14 cellular contexts compared by ENCODE assay signal in genomic region chr1:16922885-16923431, GRCh38. TPM values are rescaled to one million over a fixed set of nuclear protein-coding genes. Genes with fewer than 3 reads are reported as not detected.
DNase-seq lines count a peak whose midpoint lies in the region; ATAC-seq and TF ChIP-seq lines count a peak whose summit lies in the region.
"Had no signal": no experiment of that assay in that cellular context is flagged by ENCODE, and none has a peak within 500 bp of the region (broad histone marks: within the 10 kb centered on the region; RNA-seq: fewer than 3 reads in every experiment).

No MANE protein-coding gene starts in this region.

- H4K20me1 ChIP-seq in SK-N-SH (ENCODE audit: insufficient read depth) = no peaks in the 10 kb centered on the region
- peaks cover 30% of the 10 kb centered on the region for H4K20me1 ChIP-seq in osteoblast (ENCODE audit: insufficient read depth, low read length)

- H3K4me3 ChIP-seq in SK-N-SH (ENCODE audit: low read depth in 2 of 2, low read length in 1 of 2) (no peak overlapping the region), HUES48 (ENCODE audit: low read depth, low read length) (peak overlapping the region; percentile 64; the same call in 1 of the 2 replicates), osteoblast (ENCODE audit: insufficient read depth, low read length) (no peak overlapping the region), brain microvascular endothelial cell (ENCODE audit: low read depth, low read length) (no peak overlapping the region)
- H3K4me3 ChIP-seq: Peyer's patch, tibial artery had no signal

- H3K4me3 Mint-ChIP-seq in brain = peak overlapping the region in 4 of 5 experiments; percentile 3 to 88 (median 86)

- H3K9me3 Mint-ChIP-seq in brain = no peaks in the 10 kb centered on the region

- POLR2A ChIA-PET in SK-N-SH (lab: Yijun Ruan, JAX) = interaction anchor here (1.2 kb wide), 1 partner anchor 17 kb away, joined by 3 read pairs; no protein-coding TSS in a partner anchor

- H3K36me3 ChIP-seq in SK-N-SH (replicated peaks in 1 of 2; ENCODE audit: control insufficient read depth in 1 of 2, insufficient read depth in 2 of 2, low read length in 1 of 2) = no peaks in the 10 kb centered on the region
- H3K36me3 ChIP-seq in HUES48 (ENCODE audit: control insufficient read depth, insufficient read depth, low read length) = peaks cover 15% of the 10 kb centered on the region
- no peaks in the 10 kb centered on the region for H3K36me3 ChIP-seq in osteoblast (ENCODE audit: insufficient read depth, low read length)
- no peaks in the 10 kb centered on the region for H3K36me3 ChIP-seq in brain microvascular endothelial cell (replicated peaks)
- H3K36me3 ChIP-seq: Peyer's patch had no signal

- DNase-seq in SK-N-SH = peak; percentile 58
- peak; percentile 77 for DNase-seq in osteoblast (ENCODE audit: insufficient read length, low spot score, missing footprints)
- DNase-seq in brain microvascular endothelial cell = no peak
- no peak for DNase-seq in sciatic nerve (ENCODE audit: low spot score)
- DNase-seq: activated CD4-positive, alpha-beta T cell treated with anti-CD3 and anti-CD28 coated beads, Interleukin-2, amount 50 U/mL, for 48 hours; activated effector memory CD4-positive, alpha-beta T cell treated with Interleukin-2 at 50 U/mL for 16 hours; effector CD8-positive, alpha-beta T cell; NCI-H446; tibial artery had no signal

- H3K9ac ChIP-seq in SK-N-SH = no peak overlapping the region
- H3K9ac ChIP-seq in HUES48 (ENCODE audit: low read depth, low read length) = no peak overlapping the region

- no peaks in the 10 kb centered on the region for H3K27me3 ChIP-seq in SK-N-SH (ENCODE audit: insufficient read depth)
- no peaks in the 10 kb centered on the region for H3K27me3 ChIP-seq in HUES48 (ENCODE audit: control insufficient read depth, insufficient read depth, low read length)
- no peaks in the 10 kb centered on the region for H3K27me3 ChIP-seq in osteoblast (ENCODE audit: insufficient read depth, low read length)
- H3K27me3 ChIP-seq in brain microvascular endothelial cell (replicated peaks) = no peaks in the 10 kb centered on the region
- H3K27me3 ChIP-seq: Peyer's patch had no signal

- peaks cover 7% of the 10 kb centered on the region for H3K27me3 Mint-ChIP-seq in brain

- H3K9me3 ChIP-seq in SK-N-SH = no peaks in the 10 kb centered on the region
- no peaks in the 10 kb centered on the region for H3K9me3 ChIP-seq in HUES48 (ENCODE audit: control insufficient read depth, insufficient read depth, low read length)
- no peaks in the 10 kb centered on the region for H3K9me3 ChIP-seq in osteoblast (ENCODE audit: low read depth, low read length)
- H3K9me3 ChIP-seq: Peyer's patch, tibial artery had no signal

- TF ChIP-seq CTCF in SK-N-SH (IDR thresholded peaks at IDR 0.05) (no peak), brain (conservative IDR thresholded peaks at IDR 0.05) (no peak), osteoblast (IDR thresholded peaks at IDR 0.05; ENCODE audit: extremely low read depth, low read depth, low read length) (no peak), brain microvascular endothelial cell (IDR thresholded peaks at IDR 0.05; ENCODE audit: low read depth, low read length, missing control alignments) (no peak)

- TF ChIP-seq RAD21 in SK-N-SH (IDR thresholded peaks at IDR 0.05; ENCODE audit: low read length) = no peak

- H2AFZ ChIP-seq in SK-N-SH (ENCODE audit: low read depth) = no peak overlapping the region
- no peak overlapping the region for H2AFZ ChIP-seq in osteoblast (ENCODE audit: low read length)

- H3K27ac ChIP-seq in SK-N-SH (ENCODE audit: low read depth in 2 of 2, low read length in 1 of 2) (no peak overlapping the region), HUES48 (ENCODE audit: low read depth, low read length) (no peak overlapping the region), osteoblast (ENCODE audit: low read depth, low read length) (no peak overlapping the region), brain microvascular endothelial cell (no peak overlapping the region)
- H3K27ac ChIP-seq: Peyer's patch, tibial artery had no signal

- H3K36me3 Mint-ChIP-seq in brain = no peaks in the 10 kb centered on the region

- H3F3A ChIP-seq in SK-N-SH (replicated peaks; ENCODE audit: insufficient read depth) = no peaks in the 10 kb centered on the region

- no peaks in the 10 kb centered on the region for H3K9me2 ChIP-seq in SK-N-SH

- peaks cover 71% of the 10 kb centered on the region for H3K4me1 Mint-ChIP-seq in brain

- in situ Hi-C loops in brain microvascular endothelial cell (cut with HindIII; ENCODE audit: low pct_ligation_motif_present, low sequenced_read_pairs) = no loop called here

- TF ChIP-seq EP300 in SK-N-SH (IDR thresholded peaks at IDR 0.05; ENCODE audit: borderline replicate concordance in 1 of 2, low read depth in 1 of 2, low read length in 1 of 2) = no peak

- peaks cover 6 to 35% of the 10 kb centered on the region in 2 experiments; a peak in 2 of 4 replicates for H3K4me1 ChIP-seq in SK-N-SH (ENCODE audit: control insufficient read depth in 1 of 2, insufficient read depth in 2 of 2, low read depth in 1 of 2, low read length in 1 of 2)
- peaks cover 14% of the 10 kb centered on the region for H3K4me1 ChIP-seq in HUES48 (ENCODE audit: control insufficient read depth, insufficient read depth, low read length)
- H3K4me1 ChIP-seq in osteoblast (ENCODE audit: insufficient read depth, low read length) = no peaks in the 10 kb centered on the region

- peak overlapping the region in 4 of 5 experiments; percentile 88 to 99 (median 98) for H3K27ac Mint-ChIP-seq in brain

- ATAC-seq in SK-N-SH treated with all-trans-retinoic acid at 6 μM for 48 hours (no peak), GM21381 (IDR thresholded peaks at IDR 0.05; ENCODE audit: unreplicated experiment) (no peak), sciatic nerve (no peak)

- intact Hi-C loops in sciatic nerve (cut with DNase I) = no loop called here

- H3K79me2 ChIP-seq in SK-N-SH (ENCODE audit: insufficient read depth) (no peaks in the 10 kb centered on the region), osteoblast (ENCODE audit: insufficient read depth, low read length) (peaks cover 9% of the 10 kb centered on the region)

- WGBS in SK-N-SH (ENCODE audit: low lambda C conversion rate) = 91% methylated on average over 18 of the region's 18 CpGs

- CTCF ChIA-PET in SK-N-SH (lab: Yijun Ruan, JAX) = interaction anchor here (0.8 to 2.5 kb wide), 4 partner anchors 12 to 302 kb away, joined by 3 to 6 read pairs (median 5); no protein-coding TSS in a partner anchor

- H3K4me2 ChIP-seq in SK-N-SH (no peak overlapping the region), osteoblast (ENCODE audit: insufficient read depth, low read length) (no peak overlapping the region)

TF ChIP-seq in SK-N-SH, 30 proteins besides CTCF, POLR2A, EP300 and RAD21 (continues in another document):
- no peak for TF ChIP-seq ELF1 (IDR thresholded peaks at IDR 0.05)
- TF ChIP-seq SIN3A (IDR thresholded peaks at IDR 0.05; ENCODE audit: borderline replicate concordance, low read depth, low read length) = no peak
- TF ChIP-seq FOSL2 (IDR thresholded peaks at IDR 0.05; ENCODE audit: borderline replicate concordance, low read depth) = no peak
- no peak for TF ChIP-seq TEAD4 (IDR thresholded peaks at IDR 0.05; ENCODE audit: borderline replicate concordance, insufficient read depth)
- TF ChIP-seq MEF2A (IDR thresholded peaks at IDR 0.05; ENCODE audit: borderline replicate concordance, low read depth) = no peak
- TF ChIP-seq NFIC (IDR thresholded peaks at IDR 0.05; ENCODE audit: borderline replicate concordance) = no peak
- no peak for TF ChIP-seq FOXM1 (IDR thresholded peaks at IDR 0.05; ENCODE audit: low read depth)
- no peak for TF ChIP-seq NRF1 (IDR thresholded peaks at IDR 0.05; ENCODE audit: low read depth, low read length)
- no peak for TF ChIP-seq JUND (IDR thresholded peaks at IDR 0.05)
- TF ChIP-seq FOXJ3 (CRISPR knock-in tag; IDR thresholded peaks at IDR 0.05) = no peak

TF ChIP-seq in SK-N-SH treated with all-trans-retinoic acid at 6 μM for 48 hours, 23 proteins besides CTCF, POLR2A, EP300 and RAD21 (continues in another document):
- TF ChIP-seq PPARA (CRISPR knock-in tag; IDR thresholded peaks at IDR 0.05; ENCODE audit: borderline replicate concordance) (no peak), ZNF8 (CRISPR knock-in tag; IDR thresholded peaks at IDR 0.05) (no peak), RARB (CRISPR knock-in tag; IDR thresholded peaks at IDR 0.05) (no peak), SNAI2 (CRISPR knock-in tag; IDR thresholded peaks at IDR 0.05) (no peak), ZNF70 (CRISPR knock-in tag; IDR thresholded peaks at IDR 0.05) (no peak), ZC3H10 (CRISPR knock-in tag; IDR thresholded peaks at IDR 0.05) (no peak), ARNTL (CRISPR knock-in tag; IDR thresholded peaks at IDR 0.05; ENCODE audit: borderline replicate concordance, low read depth) (no peak), CSRNP3 (CRISPR knock-in tag; IDR thresholded peaks at IDR 0.05) (no peak), GLIS3 (CRISPR knock-in tag; IDR thresholded peaks at IDR 0.05) (no peak)

RNA-seq across cellular contexts. Expression of gene CROCC, which starts 1.2 kb away (rescaled TPM):
- 31.9 and 39.1 TPM in 2 replicates for polyA plus RNA-seq in SK-N-SH (2012; rRNA removed)
- polyA plus RNA-seq in SK-N-SH (2012; cell fraction: cytosol; rRNA removed) = 9.8 and 16.8 TPM in 2 replicates
- polyA plus RNA-seq in SK-N-SH (2012; cell fraction: nucleus; rRNA removed) = 204 and 314 TPM in 2 replicates
- 29.1 TPM for polyA plus RNA-seq in brain (ENCODE audit: insufficient read depth, low read depth, low replicate concordance)
- total RNA-seq in osteoblast = 15.0 and 20.3 TPM in 2 replicates
- total RNA-seq in sciatic nerve = 35.7 TPM

RNA-seq across cellular contexts. Expression of gene RNU1-2, which starts 27.2 kb away (rescaled TPM):
- polyA plus RNA-seq in SK-N-SH (2012; rRNA removed) (not detected in 2 replicates), brain (ENCODE audit: insufficient read depth, low read depth, low replicate concordance) (not detected)
- polyA plus RNA-seq in SK-N-SH (2012; cell fraction: cytosol; rRNA removed) = not detected in 2 replicates
- not detected in 2 replicates for polyA plus RNA-seq in SK-N-SH (2012; cell fraction: nucleus; rRNA removed)
- total RNA-seq in osteoblast (under 0.01 TPM in 1 of 2 replicates, not detected in the other), sciatic nerve (13,769 TPM)

RNA-seq across cellular contexts. Expression of gene MFAP2, which starts 57.5 kb away (rescaled TPM):
- 132 and 189 TPM in 2 replicates for polyA plus RNA-seq in SK-N-SH (2012; rRNA removed)
- polyA plus RNA-seq in SK-N-SH (2012; cell fraction: cytosol; rRNA removed) = 91.7 and 112 TPM in 2 replicates
- polyA plus RNA-seq in SK-N-SH (2012; cell fraction: nucleus; rRNA removed) = 237 and 364 TPM in 2 replicates
- polyA plus RNA-seq in brain (ENCODE audit: insufficient read depth, low read depth, low replicate concordance) = 162 TPM
- 61.2 and 72.2 TPM in 2 replicates for total RNA-seq in osteoblast
- 17.3 TPM for total RNA-seq in sciatic nerve

Comparison
In these comparisons a context has a peak if more than half of its experiments do, and no peak if none do; other contexts are left out.
1. DNase-seq: peak in SK-N-SH (single experiment) and osteoblast (single experiment); none in brain microvascular endothelial cell (single experiment) and sciatic nerve (single experiment).
2. RNA of gene RNU1-2, which starts 27.2 kb away (total RNA-seq): 13,769 TPM in sciatic nerve (single experiment); under 0.01 TPM in osteoblast; every median in the first group is over 1,000 times any median in the second.